26 cellular contexts compared by ENCODE assay signal in genomic region chr11:104221455-104221854, GRCh38.
"Had no signal": no experiment of that assay in that cellular context is flagged by ENCODE, and none has a peak within 500 bp of the region (broad histone marks: within the 10 kb centered on the region; RNA-seq: fewer than 3 reads in every experiment).

No MANE protein-coding gene starts in this region.

- ATAC-seq: activated T-cell treated with anti-CD3 and anti-CD28 coated beads, Interleukin-2, amount 50 U/mL, for 4 hours; activated T-helper 17 cell treated with anti-CD3 and anti-CD28 coated beads, Interleukin-2, amount 50 U/mL, for 72 hours; esophagus mucosa; heart left ventricle; WTC11 had no signal

- H3K4me3 ChIP-seq: coronary artery, dorsolateral prefrontal cortex, heart left ventricle had no signal

- DNase-seq: activated CD4-positive, alpha-beta memory T cell treated with anti-CD3 and anti-CD28 coated beads, Interleukin-2, amount 10 ng/mL, durations not matched to agents 7 days and 5 days; activated CD4-positive, alpha-beta T cell treated with anti-CD3 and anti-CD28 coated beads for 1 hour; activated CD4-positive, alpha-beta T cell treated with anti-CD3 and anti-CD28 coated beads for 4 hours; activated CD4-positive, alpha-beta T cell treated with anti-CD3 and anti-CD28 coated beads, Interleukin-2, amount 10 ng/mL, durations not matched to agents 7 days and 5 days; activated CD4-positive, alpha-beta T cell treated with anti-CD3 and anti-CD28 coated beads, Interleukin-2, amount 50 U/mL, for 4 hours; activated CD8-positive, alpha-beta memory T cell treated with anti-CD3 and anti-CD28 coated beads, Interleukin-2, amount 50 U/mL, for 48 hours; activated effector memory CD4-positive, alpha-beta T cell treated with Interleukin-2 at 50 U/mL for 16 hours; activated gamma-delta T cell treated with Interleukin-2 at 50 U/mL for 16 hours; activated naive CD4-positive, alpha-beta T cell treated with anti-CD3 and anti-CD28 coated beads, Interleukin-2, amount 50 U/mL, for 16 hours; activated naive CD4-positive, alpha-beta T cell treated with Interleukin-2 at 50 U/mL for 16 hours; activated T-cell treated with anti-CD3 and anti-CD28 coated beads, Interleukin-2, amount 50 U/mL, for 4 hours; amniotic stem cell; anterior cingulate cortex; brain microvascular endothelial cell; dorsolateral prefrontal cortex; effector memory CD4-positive, alpha-beta T cell; endodermal cell; foreskin fibroblast; glutamatergic neuron; heart left ventricle; hypothalamus had no signal

- H3K27me3 ChIP-seq: brain microvascular endothelial cell, dorsolateral prefrontal cortex, heart left ventricle had no signal

- H3K36me3 ChIP-seq: brain microvascular endothelial cell, heart left ventricle had no signal

- H3K27ac ChIP-seq: brain microvascular endothelial cell, coronary artery, dorsolateral prefrontal cortex, heart left ventricle, VCaP had no signal
